ENCODE assay signal across 25 cellular contexts in the genomic region with DNA sequence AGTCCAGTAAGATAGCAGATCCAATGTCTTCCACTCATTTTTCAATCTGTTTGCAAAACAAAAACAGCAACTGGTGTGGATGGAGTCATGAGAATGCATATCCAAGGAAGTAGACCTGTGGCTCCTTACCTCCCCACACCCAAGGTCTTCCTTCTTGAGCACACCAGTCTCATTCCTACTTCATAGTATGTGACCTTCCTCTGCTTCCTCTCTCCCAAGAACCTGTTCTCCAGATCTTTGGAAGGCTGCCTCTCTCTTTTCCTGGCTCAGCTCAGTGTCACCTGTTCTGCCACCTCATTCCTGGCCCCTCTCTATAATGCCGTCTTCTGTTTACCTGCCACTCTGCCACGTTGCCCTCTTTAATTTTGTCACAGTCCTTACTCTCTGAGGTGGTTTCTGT. TPM values are rescaled to one million over a fixed set of nuclear protein-coding genes. Genes with fewer than 3 reads are reported as not detected.
A peak's percentile ranks its signal among the peaks of the same experiment; 100 is the strongest.
DNase-seq lines count a peak whose midpoint lies in the region; FAIRE-seq and TF ChIP-seq lines count a peak whose summit lies in the region.
"Had no signal": no experiment of that assay in that cellular context is flagged by ENCODE, and none has a peak within 500 bp of the region (broad histone marks: within the 10 kb centered on the region; RNA-seq: fewer than 3 reads in every experiment).

No MANE protein-coding gene starts in this region.

- H2BK15ac ChIP-seq in H1 (ENCODE audit: low read length) = no peak overlapping the region

- no peak overlapping the region for H3K4me3 Mint-ChIP-seq in activated CD4-positive, alpha-beta T cell treated with anti-CD3 and anti-CD28 coated beads, Interleukin-2, amount 10 ng/mL, durations not matched to agents 24 days and 14 days
- no peak overlapping the region for H3K4me3 Mint-ChIP-seq in activated CD4-positive, alpha-beta T cell treated with anti-CD3 and anti-CD28 coated beads, Interleukin-2, amount 10 ng/mL, durations not matched to agents 7 days and 5 days
- H3K4me3 Mint-ChIP-seq: GM23338 had no signal

- no peak for DNase-seq in activated CD4-positive, alpha-beta T cell treated with anti-CD3 and anti-CD28 coated beads, Interleukin-2, amount 10 ng/mL, durations not matched to agents 24 days and 14 days
- no peak for DNase-seq in activated CD4-positive, alpha-beta T cell treated with anti-CD3 and anti-CD28 coated beads, Interleukin-2, amount 10 ng/mL, durations not matched to agents 7 days and 5 days
- DNase-seq in MM.1S (peak; percentile 2), H1 (ENCODE audit: low read depth in 1 of 2, low spot score in 2 of 2) (no peak), medulla oblongata (ENCODE audit: extremely low spot score) (no peak), OCI-M2 (lab: John Stamatoyannopoulos, UW; ENCODE audit: unreplicated experiment) (no peak), T-helper 2 cell (no peak)
- DNase-seq: CD8-positive, alpha-beta memory T cell; HCEC 1CT; NCI-H1694; NCI-H2081; NCI-H2171; NCI-H345; NCI-H524; NCI-H774; Peyer's patch had no signal

- peaks cover 9% of the 10 kb centered on the region for H3K23me2 ChIP-seq in H1 (ENCODE audit: low read depth, low read length)

- no peak overlapping the region for H4K91ac ChIP-seq in H1 (replicated peaks; ENCODE audit: insufficient read length, low read length)

- POLR2A ChIA-PET in activated CD4-positive, alpha-beta T cell treated with anti-CD3 and anti-CD28 coated beads, Interleukin-2, amount 10 ng/mL, durations not matched to agents 7 days and 5 days (lab: Charles Lee) = no interaction called here
- POLR2A ChIA-PET in H1 (lab: Charles Lee; ENCODE audit: partially characterized antibody) = interaction anchor here (1.0 to 1.6 kb wide), 3 partner anchors 28 to 48 kb away, joined by 3 to 7 read pairs (median 4); a partner anchor contains a TSS

- H2AFZ ChIP-seq in MM.1S (ENCODE audit: low read length) (no peak overlapping the region), H1 (ENCODE audit: low read length) (no peak overlapping the region)
- H2AFZ ChIP-seq: GM23338 had no signal

- H3K36me3 ChIP-seq in MM.1S (replicated peaks; ENCODE audit: insufficient read depth, low read length) (no peaks in the 10 kb centered on the region), H1 (ENCODE audit: control insufficient read depth in 2 of 4, insufficient read depth in 4 of 4, low read length in 3 of 4) (no peaks in the 10 kb centered on the region), skeletal muscle tissue (ENCODE audit: control insufficient read depth in 3 of 3, insufficient read depth in 3 of 3, low read length in 3 of 3) (no peaks in the 10 kb centered on the region)
- H3K36me3 ChIP-seq: BLaER1 treated with 17β-estradiol and CSF1 and Interleukin-3, amounts not matched to agents 10 nM and 100 nM; Peyer's patch; SJSA1 had no signal

- H4K20me1 ChIP-seq in MM.1S (ENCODE audit: insufficient read depth, low read length) (no peaks in the 10 kb centered on the region), H1 (replicated peaks in 1 of 2; ENCODE audit: control insufficient read depth in 1 of 2, insufficient read depth in 2 of 2, low read length in 2 of 2) (peaks cover 0 to 4% of the 10 kb centered on the region in 2 experiments)

- H3K27ac ChIP-seq in MM.1S (ENCODE audit: low read length) (no peak overlapping the region), H1 (ENCODE audit: low read depth, low read length) (no peak overlapping the region), skeletal muscle tissue (ENCODE audit: low read depth, low read length) (peak overlapping the region; percentile 61)
- H3K27ac ChIP-seq: 22Rv1; BLaER1 treated with 17β-estradiol and CSF1 and Interleukin-3, amounts not matched to agents 10 nM and 100 nM; KMS-11; Peyer's patch; SJSA1 had no signal

- no peak for TF ChIP-seq EP300 in H1 (IDR thresholded peaks at IDR 0.05; ENCODE audit: borderline replicate concordance in 1 of 2, low read depth in 2 of 2, low read length in 2 of 2)

- no peaks in the 10 kb centered on the region for H3K9me2 ChIP-seq in MM.1S (replicated peaks; ENCODE audit: insufficient read depth, low read length)

- H3F3A ChIP-seq in MM.1S (ENCODE audit: insufficient read depth, low read length) = peaks cover 25% of the 10 kb centered on the region

- H3K4me2 ChIP-seq in MM.1S (ENCODE audit: low read depth, low read length) = no peak overlapping the region
- H3K4me2 ChIP-seq in H1 (ENCODE audit: insufficient read depth in 1 of 2, low read depth in 2 of 2, low read length in 2 of 2) = no peak overlapping the region; a peak in 1 of 4 replicates
- H3K4me2 ChIP-seq: BLaER1 treated with 17β-estradiol and CSF1 and Interleukin-3, amounts not matched to agents 10 nM and 100 nM; GM23338; KMS-11 had no signal

- H2BK120ac ChIP-seq in H1 (replicated peaks; ENCODE audit: low read depth, low read length) = no peak overlapping the region

- H3K4me3 ChIP-seq in MM.1S (ENCODE audit: low read length) (no peak overlapping the region), H1 (ENCODE audit: extremely low read depth in 1 of 4, insufficient read depth in 2 of 4, low read depth in 3 of 4, low read length in 4 of 4) (no peak overlapping the region), skeletal muscle tissue (ENCODE audit: low read length in 3 of 3) (peak overlapping the region; percentile 22 to 53 (median 49))
- H3K4me3 ChIP-seq: BLaER1 treated with 17β-estradiol and CSF1 and Interleukin-3, amounts not matched to agents 10 nM and 100 nM; GM23338; Peyer's patch; SJSA1 had no signal

- H3K9ac ChIP-seq in MM.1S (ENCODE audit: low read length) (no peak overlapping the region), H1 (replicated peaks in 1 of 4; ENCODE audit: extremely low read depth in 1 of 4, low read depth in 3 of 4, low read length in 3 of 4) (no peak overlapping the region), skeletal muscle tissue (ENCODE audit: low read depth in 1 of 3, low read length in 3 of 3) (peak overlapping the region in 2 of 3 donors; percentile 63 to 76)
- H3K9ac ChIP-seq: BLaER1 treated with 17β-estradiol and CSF1 and Interleukin-3, amounts not matched to agents 10 nM and 100 nM; KMS-11 had no signal

- H3K9me3 ChIP-seq in MM.1S (replicated peaks; ENCODE audit: insufficient read depth, low read length) = no peaks in the 10 kb centered on the region
- no peaks in the 10 kb centered on the region for H3K9me3 ChIP-seq in H1 (ENCODE audit: insufficient read depth in 2 of 2, low read depth in 1 of 2, low read length in 1 of 2)
- H3K9me3 ChIP-seq in skeletal muscle tissue (ENCODE audit: control insufficient read depth in 3 of 3, low read length in 3 of 3) = no peaks in the 10 kb centered on the region
- H3K9me3 ChIP-seq: BLaER1 treated with 17β-estradiol and CSF1 and Interleukin-3, amounts not matched to agents 10 nM and 100 nM; Peyer's patch; SJSA1 had no signal

- H3K27me3 ChIP-seq in MM.1S (replicated peaks; ENCODE audit: insufficient read depth, low read length) (no peaks in the 10 kb centered on the region; the same call in 1 of the 2 replicates), H1 (replicated peaks in 1 of 4; ENCODE audit: control insufficient read depth in 3 of 4, extremely low read depth in 1 of 4, insufficient read depth in 3 of 4, low read length in 3 of 4) (peaks cover 0 to 5% (median 1%) of the 10 kb centered on the region in 4 experiments; a peak in 2 of 7 replicates), skeletal muscle tissue (ENCODE audit: control insufficient read depth in 3 of 3, insufficient read depth in 3 of 3, low read length in 3 of 3) (no peaks in the 10 kb centered on the region)
- H3K27me3 ChIP-seq: Peyer's patch, SJSA1 had no signal

- intact Hi-C loops in activated CD4-positive, alpha-beta T cell treated with anti-CD3 and anti-CD28 coated beads, Interleukin-2, amount 10 ng/mL, durations not matched to agents 24 days and 14 days (cut with micrococcal nuclease) = no loop called here

- no peak for FAIRE-seq in H1 (lab: Jason Lieb, UNC)
- FAIRE-seq: G401.6, GM12892, HTR-8/SVneo had no signal

- no peak overlapping the region for H3K4ac ChIP-seq in H1 (replicated peaks; ENCODE audit: insufficient read length, low read depth, low read length)

- no peak overlapping the region for H2AK5ac ChIP-seq in H1 (ENCODE audit: low read depth, low read length)

- no peak for TF ChIP-seq POLR2A in H1 (IDR thresholded peaks at IDR 0.05; ENCODE audit: control extremely low read depth in 1 of 2, low read depth in 2 of 2, low read length in 2 of 2)

- CTCF ChIA-PET in activated CD4-positive, alpha-beta T cell treated with anti-CD3 and anti-CD28 coated beads, Interleukin-2, amount 10 ng/mL, durations not matched to agents 7 days and 5 days (lab: Charles Lee) = interaction anchor here (0.9 to 1.6 kb wide), 5 partner anchors 15 to 40 kb away, joined by 3 to 6 read pairs (median 3); no protein-coding TSS in a partner anchor
- CTCF ChIA-PET in H1 (lab: Charles Lee; ENCODE audit: partially characterized antibody) = interaction anchor here (0.6 to 14.5 kb wide), 3 partner anchors 14 to 1633 kb away, joined by 3 to 197 read pairs (median 6); no protein-coding TSS in a partner anchor

- no peak overlapping the region for H2BK20ac ChIP-seq in H1 (ENCODE audit: low read length)

- no peaks in the 10 kb centered on the region for H3K9me3 Mint-ChIP-seq in activated CD4-positive, alpha-beta T cell treated with anti-CD3 and anti-CD28 coated beads, Interleukin-2, amount 10 ng/mL, durations not matched to agents 24 days and 14 days
- no peaks in the 10 kb centered on the region for H3K9me3 Mint-ChIP-seq in activated CD4-positive, alpha-beta T cell treated with anti-CD3 and anti-CD28 coated beads, Interleukin-2, amount 10 ng/mL, durations not matched to agents 7 days and 5 days
- H3K9me3 Mint-ChIP-seq: CD8-positive, alpha-beta memory T cell; GM23338 had no signal

- no peaks in the 10 kb centered on the region for H3K79me1 ChIP-seq in H1 (ENCODE audit: low read depth, low read length)

- no peak for TF ChIP-seq RAD21 in H1 (IDR thresholded peaks at IDR 0.05 in 1 of 2, conservative IDR thresholded peaks at IDR 0.05 in 1 of 2; ENCODE audit: low read depth in 2 of 2, low read length in 2 of 2)

- no peaks in the 10 kb centered on the region for H3K79me2 ChIP-seq in MM.1S (ENCODE audit: low read length)
- no peaks in the 10 kb centered on the region for H3K79me2 ChIP-seq in H1 (ENCODE audit: control insufficient read depth in 1 of 2, insufficient read depth in 2 of 2, low read length in 2 of 2)

- H3K4me1 ChIP-seq in MM.1S (ENCODE audit: low read length) (peaks cover 13% of the 10 kb centered on the region), H1 (replicated peaks in 1 of 4; ENCODE audit: control insufficient read depth in 3 of 4, insufficient read depth in 4 of 4, low read length in 3 of 4) (peaks cover 0 to 2% (median 0%) of the 10 kb centered on the region in 4 experiments; a peak in 2 of 7 replicates), skeletal muscle tissue (ENCODE audit: control insufficient read depth in 3 of 3, insufficient read depth in 3 of 3, low read length in 3 of 3) (peaks cover 29 to 45% (median 40%) of the 10 kb centered on the region in 3 donors)

- H4K5ac ChIP-seq in H1 (ENCODE audit: insufficient read length, low read depth, low read length) = no peak overlapping the region

- H2BK5ac ChIP-seq in H1 (ENCODE audit: low read depth, low read length) = no peak overlapping the region

- peaks cover 19% of the 10 kb centered on the region for H3K4me1 Mint-ChIP-seq in activated CD4-positive, alpha-beta T cell treated with anti-CD3 and anti-CD28 coated beads, Interleukin-2, amount 10 ng/mL, durations not matched to agents 24 days and 14 days
- H3K4me1 Mint-ChIP-seq in activated CD4-positive, alpha-beta T cell treated with anti-CD3 and anti-CD28 coated beads, Interleukin-2, amount 10 ng/mL, durations not matched to agents 7 days and 5 days = peaks cover 24% of the 10 kb centered on the region

- no peak overlapping the region for H3K23ac ChIP-seq in H1 (ENCODE audit: insufficient read length)

- WGBS in H1 (ENCODE audit: extremely low coverage in 1 of 2, insufficient coverage in 1 of 2, insufficient read length in 1 of 2, insufficient replicate concordance in 2 of 2, low coverage in 1 of 2, low lambda C conversion rate in 2 of 2, missing lambda C conversion rate in 1 of 2), 2 experiments = 66% methylated on average over 2 of the region's 2 CpGs; no CpG with 5 or more reads in 1 of the 2 experiments

- peaks cover 5% of the 10 kb centered on the region for H3K27me3 Mint-ChIP-seq in activated CD4-positive, alpha-beta T cell treated with anti-CD3 and anti-CD28 coated beads, Interleukin-2, amount 10 ng/mL, durations not matched to agents 24 days and 14 days
- H3K27me3 Mint-ChIP-seq in activated CD4-positive, alpha-beta T cell treated with anti-CD3 and anti-CD28 coated beads, Interleukin-2, amount 10 ng/mL, durations not matched to agents 7 days and 5 days = no peaks in the 10 kb centered on the region

- no peak overlapping the region for H3K56ac ChIP-seq in H1 (replicated peaks; ENCODE audit: insufficient read length, low read depth, low read length)

- no peak overlapping the region for H2BK12ac ChIP-seq in H1 (ENCODE audit: low read depth, low read length)

- H3K36me3 Mint-ChIP-seq in activated CD4-positive, alpha-beta T cell treated with anti-CD3 and anti-CD28 coated beads, Interleukin-2, amount 10 ng/mL, durations not matched to agents 24 days and 14 days (ENCODE audit: low read depth) = no peaks in the 10 kb centered on the region
- H3K36me3 Mint-ChIP-seq in activated CD4-positive, alpha-beta T cell treated with anti-CD3 and anti-CD28 coated beads, Interleukin-2, amount 10 ng/mL, durations not matched to agents 7 days and 5 days (ENCODE audit: low read depth) = no peaks in the 10 kb centered on the region

- TF ChIP-seq CTCF in MM.1S (IDR thresholded peaks at IDR 0.05; ENCODE audit: low read length) = no peak
- TF ChIP-seq CTCF in H1 (IDR thresholded peaks at IDR 0.05; ENCODE audit: control extremely low read depth in 1 of 3, insufficient read depth in 1 of 3, low read depth in 1 of 3, low read length in 3 of 3) = no peak

- no peak overlapping the region for H4K8ac ChIP-seq in H1 (ENCODE audit: extremely low read depth, insufficient read depth, low read length)

- no peak overlapping the region for H3K18ac ChIP-seq in H1 (ENCODE audit: extremely low read depth, low read length)

- peak overlapping the region; percentile 87 for H3K14ac ChIP-seq in H1 (ENCODE audit: insufficient read length)

- H3K27ac Mint-ChIP-seq in activated CD4-positive, alpha-beta T cell treated with anti-CD3 and anti-CD28 coated beads, Interleukin-2, amount 10 ng/mL, durations not matched to agents 24 days and 14 days = peak overlapping the region; percentile 14
- H3K27ac Mint-ChIP-seq in activated CD4-positive, alpha-beta T cell treated with anti-CD3 and anti-CD28 coated beads, Interleukin-2, amount 10 ng/mL, durations not matched to agents 7 days and 5 days = no peak overlapping the region
- H3K27ac Mint-ChIP-seq: GM23338 had no signal

RNA-seq across cellular contexts. Expression of a gene that starts 7.9 kb away (rescaled TPM):
- 2.7 TPM in 2 replicates for total RNA-seq in activated CD4-positive, alpha-beta T cell treated with anti-CD3 and anti-CD28 coated beads, Interleukin-2, amount 10 ng/mL, durations not matched to agents 24 days and 14 days
- total RNA-seq in activated CD4-positive, alpha-beta T cell treated with anti-CD3 and anti-CD28 coated beads, Interleukin-2, amount 10 ng/mL, durations not matched to agents 7 days and 5 days = under 1 TPM; 0.29 to 0.84 TPM
- total RNA-seq in H1 (2021; fragmentation: NEBNext Ultra II Directional; extraction: Animal tissue kit (Norgen Biotek cat#: 25700)) = 0.44 and 0.47 TPM in 2 replicates
- 0.36 and 0.57 TPM in 2 replicates for polyA plus RNA-seq in H1 (2011; rRNA removed)
- 0.62 TPM for polyA plus RNA-seq in H1 (2011; cell fraction: cytosol; rRNA removed)
- polyA plus RNA-seq in H1 (2011; cell fraction: nucleus; rRNA removed) = 0.54 TPM
- 0.35 to 1.0 TPM (median 0.45 TPM) in 4 replicates for polyA plus RNA-seq in H1 (2012, experiment 1 of 2)
- polyA plus RNA-seq in H1 (2012, experiment 2 of 2) = 0.55 TPM
- 0.53 TPM for polyA plus RNA-seq in H1 (2013, experiment 1 of 2)
- polyA plus RNA-seq in H1 (2013, experiment 2 of 2) = 0.28 TPM
- 0.05 TPM in 1 of 2 replicates, not detected in the other for polyA minus RNA-seq in H1 (2011; rRNA and poly(A)+ RNA removed)
- not detected for polyA minus RNA-seq in H1 (2011; cell fraction: cytosol; rRNA and poly(A)+ RNA removed)
- 0.60 TPM for polyA minus RNA-seq in H1 (2011; cell fraction: nucleus; rRNA and poly(A)+ RNA removed)
- 9.9 TPM for total RNA-seq in skeletal muscle tissue

RNA-seq across cellular contexts. Expression of a gene that starts 10.1 kb away (rescaled TPM):
- total RNA-seq in activated CD4-positive, alpha-beta T cell treated with anti-CD3 and anti-CD28 coated beads, Interleukin-2, amount 10 ng/mL, durations not matched to agents 24 days and 14 days = 31.6 and 35.2 TPM in 2 replicates
- total RNA-seq in activated CD4-positive, alpha-beta T cell treated with anti-CD3 and anti-CD28 coated beads, Interleukin-2, amount 10 ng/mL, durations not matched to agents 7 days and 5 days = 10 to 100 TPM; 34.7 to 36.9 TPM
- 21.2 and 21.6 TPM in 2 replicates for total RNA-seq in H1 (2021; fragmentation: NEBNext Ultra II Directional; extraction: Animal tissue kit (Norgen Biotek cat#: 25700))
- 12.9 and 18.0 TPM in 2 replicates for polyA plus RNA-seq in H1 (2011; rRNA removed)
- 19.8 TPM for polyA plus RNA-seq in H1 (2011; cell fraction: cytosol; rRNA removed)
- 79.7 TPM for polyA plus RNA-seq in H1 (2011; cell fraction: nucleus; rRNA removed)
- polyA plus RNA-seq in H1 (2012, experiment 1 of 2) = 19.4 to 26.5 TPM (median 23.3 TPM) in 4 replicates
- polyA plus RNA-seq in H1 (2012, experiment 2 of 2) = 10.8 TPM
- 15.0 TPM for polyA plus RNA-seq in H1 (2013, experiment 1 of 2)
- 13.5 TPM for polyA plus RNA-seq in H1 (2013, experiment 2 of 2)
- 4.7 and 7.7 TPM in 2 replicates for polyA minus RNA-seq in H1 (2011; rRNA and poly(A)+ RNA removed)
- 6.7 TPM for polyA minus RNA-seq in H1 (2011; cell fraction: cytosol; rRNA and poly(A)+ RNA removed)
- polyA minus RNA-seq in H1 (2011; cell fraction: nucleus; rRNA and poly(A)+ RNA removed) = 19.8 TPM
- total RNA-seq in skeletal muscle tissue = 15.1 TPM

RNA-seq across cellular contexts. Expression of a gene that starts 30.8 kb away (rescaled TPM):
- total RNA-seq in activated CD4-positive, alpha-beta T cell treated with anti-CD3 and anti-CD28 coated beads, Interleukin-2, amount 10 ng/mL, durations not matched to agents 24 days and 14 days = 2,172 and 2,196 TPM in 2 replicates
- 1,000 to 10,000 TPM; 1,823 to 2,207 TPM for total RNA-seq in activated CD4-positive, alpha-beta T cell treated with anti-CD3 and anti-CD28 coated beads, Interleukin-2, amount 10 ng/mL, durations not matched to agents 7 days and 5 days
- 2,564 and 2,589 TPM in 2 replicates for total RNA-seq in H1 (2021; fragmentation: NEBNext Ultra II Directional; extraction: Animal tissue kit (Norgen Biotek cat#: 25700))
- polyA plus RNA-seq in H1 (2011; rRNA removed) = 7,578 and 7,971 TPM in 2 replicates
- polyA plus RNA-seq in H1 (2011; cell fraction: cytosol; rRNA removed) = 6,759 TPM
- polyA plus RNA-seq in H1 (2011; cell fraction: nucleus; rRNA removed) = 7,543 TPM
- 3,817 to 4,876 TPM (median 4,535 TPM) in 4 replicates for polyA plus RNA-seq in H1 (2012, experiment 1 of 2)
- 4,888 TPM for polyA plus RNA-seq in H1 (2012, experiment 2 of 2)
- polyA plus RNA-seq in H1 (2013, experiment 1 of 2) = 2,646 TPM
- polyA plus RNA-seq in H1 (2013, experiment 2 of 2) = 2,607 TPM
- 7,141 and 7,318 TPM in 2 replicates for polyA minus RNA-seq in H1 (2011; rRNA and poly(A)+ RNA removed)
- polyA minus RNA-seq in H1 (2011; cell fraction: cytosol; rRNA and poly(A)+ RNA removed) = 3,305 TPM
- 3,286 TPM for polyA minus RNA-seq in H1 (2011; cell fraction: nucleus; rRNA and poly(A)+ RNA removed)
- 4,748 TPM for total RNA-seq in skeletal muscle tissue

RNA-seq across cellular contexts. Expression of a gene that starts 48.0 kb away (rescaled TPM):
- total RNA-seq in activated CD4-positive, alpha-beta T cell treated with anti-CD3 and anti-CD28 coated beads, Interleukin-2, amount 10 ng/mL, durations not matched to agents 24 days and 14 days = 15.7 and 16.8 TPM in 2 replicates
- total RNA-seq in activated CD4-positive, alpha-beta T cell treated with anti-CD3 and anti-CD28 coated beads, Interleukin-2, amount 10 ng/mL, durations not matched to agents 7 days and 5 days = 10 to 100 TPM; 29.6 to 29.9 TPM
- total RNA-seq in H1 (2021; fragmentation: NEBNext Ultra II Directional; extraction: Animal tissue kit (Norgen Biotek cat#: 25700)) = 5.7 and 6.2 TPM in 2 replicates
- 2.3 and 4.2 TPM in 2 replicates for polyA plus RNA-seq in H1 (2011; rRNA removed)
- polyA plus RNA-seq in H1 (2011; cell fraction: cytosol; rRNA removed) = 6.2 TPM
- polyA plus RNA-seq in H1 (2011; cell fraction: nucleus; rRNA removed) = 6.8 TPM
- 8.8 to 10.6 TPM (median 9.8 TPM) in 4 replicates for polyA plus RNA-seq in H1 (2012, experiment 1 of 2)
- polyA plus RNA-seq in H1 (2012, experiment 2 of 2) = 0.70 TPM
- polyA plus RNA-seq in H1 (2013, experiment 1 of 2) = 5.1 TPM
- 4.3 TPM for polyA plus RNA-seq in H1 (2013, experiment 2 of 2)
- 5.5 and 6.2 TPM in 2 replicates for polyA minus RNA-seq in H1 (2011; rRNA and poly(A)+ RNA removed)
- 2.3 TPM for polyA minus RNA-seq in H1 (2011; cell fraction: cytosol; rRNA and poly(A)+ RNA removed)
- polyA minus RNA-seq in H1 (2011; cell fraction: nucleus; rRNA and poly(A)+ RNA removed) = 4.6 TPM
- total RNA-seq in skeletal muscle tissue = 4.2 TPM

Comparison
In these comparisons a context has a peak if more than half of its experiments do, and no peak if none do; other contexts are left out.
1. H3K4me3 ChIP-seq: peak in skeletal muscle tissue (3 of 3); none in MM.1S (single experiment) and H1 (0 of 4).
2. H3K9ac ChIP-seq: peak in skeletal muscle tissue (2 of 3); none in MM.1S (single experiment) and H1 (0 of 4).